1 cellular context compared by ENCODE assay signal in the genomic region with DNA sequence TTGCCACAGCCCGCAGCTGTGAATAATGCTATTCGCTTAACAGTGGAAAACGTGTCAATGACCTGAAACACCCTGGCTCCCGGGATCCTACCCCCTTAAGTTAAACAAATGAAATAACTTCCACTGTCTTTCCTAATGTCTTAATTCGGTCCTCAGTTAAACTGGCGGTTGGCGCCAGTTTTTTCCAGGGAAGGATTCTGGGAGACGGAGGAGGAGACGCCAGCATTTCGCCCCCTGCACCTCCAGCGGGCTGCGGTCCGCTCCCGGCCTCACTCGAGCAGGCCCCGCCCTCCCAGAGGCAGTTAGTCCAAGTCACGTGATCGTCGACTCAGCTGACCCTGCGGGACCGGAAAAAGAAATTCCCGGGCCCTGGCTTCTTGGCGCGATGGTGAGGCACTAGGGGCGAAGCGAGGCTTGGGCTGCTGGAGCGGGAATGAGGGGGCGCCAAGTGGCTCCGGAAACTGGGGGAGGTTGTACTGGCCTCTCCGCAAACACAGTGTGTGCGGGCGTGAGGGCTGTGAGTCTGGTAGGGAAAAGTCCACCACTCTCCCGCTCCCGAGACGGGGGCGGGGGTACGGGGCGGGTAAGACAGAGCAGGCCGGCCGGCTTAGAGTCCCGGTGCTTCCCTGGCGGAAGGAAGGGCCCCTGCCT.
A peak's percentile ranks its signal among the peaks of the same experiment; 100 is the strongest.
TF ChIP-seq lines count a peak whose summit lies in the region.

A gene (plus strand): TSS at position 359 of the 651 bp plus-strand sequence. CDS start 27 bp downstream, at position 386.

TF ChIP-seq in HepG2, 621 proteins besides CTCF, POLR2A, EP300 and RAD21 (continued from another document and continues in another):
- peak; percentile 84; the same call in 1 of the 2 replicates for TF ChIP-seq NFKB2 (CRISPR knock-in tag; IDR thresholded peaks at IDR 0.05; ENCODE audit: borderline replicate concordance)
- TF ChIP-seq PRMT3 (CRISPR knock-in tag; IDR thresholded peaks at IDR 0.05; ENCODE audit: borderline replicate concordance, low read depth), result no peak
- TF ChIP-seq DPF2 (CRISPR knock-in tag; IDR thresholded peaks at IDR 0.05; ENCODE audit: borderline replicate concordance, low read depth), result no peak
- no peak for TF ChIP-seq PHB2 (IDR thresholded peaks at IDR 0.05; ENCODE audit: partially characterized antibody)
- peak; percentile 92 for TF ChIP-seq ZFY (CRISPR knock-in tag; IDR thresholded peaks at IDR 0.05)
- no peak for TF ChIP-seq ZSCAN22 (CRISPR knock-in tag; IDR thresholded peaks at IDR 0.05)
- TF ChIP-seq NCOA5 (CRISPR knock-in tag; IDR thresholded peaks at IDR 0.05), result no peak
- no peak for TF ChIP-seq MTA3 (CRISPR knock-in tag; IDR thresholded peaks at IDR 0.05)
- 0 out of 2 replicates have a peak, but pooled peaks have one; percentile 49 for TF ChIP-seq ARHGAP35 (CRISPR knock-in tag; IDR thresholded peaks at IDR 0.05; ENCODE audit: borderline replicate concordance)
- TF ChIP-seq, protein P1, sequence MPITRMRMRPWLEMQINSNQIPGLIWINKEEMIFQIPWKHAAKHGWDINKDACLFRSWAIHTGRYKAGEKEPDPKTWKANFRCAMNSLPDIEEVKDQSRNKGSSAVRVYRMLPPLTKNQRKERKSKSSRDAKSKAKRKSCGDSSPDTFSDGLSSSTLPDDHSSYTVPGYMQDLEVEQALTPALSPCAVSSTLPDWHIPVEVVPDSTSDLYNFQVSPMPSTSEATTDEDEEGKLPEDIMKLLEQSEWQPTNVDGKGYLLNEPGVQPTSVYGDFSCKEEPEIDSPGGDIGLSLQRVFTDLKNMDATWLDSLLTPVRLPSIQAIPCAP (CRISPR knock-in tag; IDR thresholded peaks at IDR 0.05; ENCODE audit: low read depth), result no peak
- TF ChIP-seq GABPB1 (CRISPR knock-in tag; IDR thresholded peaks at IDR 0.05), result peak; percentile 98
- TF ChIP-seq HMG20A (CRISPR knock-in tag; IDR thresholded peaks at IDR 0.05; ENCODE audit: borderline replicate concordance), result no peak
- TF ChIP-seq ZNF841 (CRISPR knock-in tag; IDR thresholded peaks at IDR 0.05; ENCODE audit: borderline replicate concordance), result no peak
- no peak for TF ChIP-seq ZFYVE20 (CRISPR knock-in tag; IDR thresholded peaks at IDR 0.05; ENCODE audit: borderline replicate concordance, low read depth)
- TF ChIP-seq ZNF253 (CRISPR knock-in tag; IDR thresholded peaks at IDR 0.05; ENCODE audit: borderline replicate concordance), result no peak
- TF ChIP-seq, protein P2, sequence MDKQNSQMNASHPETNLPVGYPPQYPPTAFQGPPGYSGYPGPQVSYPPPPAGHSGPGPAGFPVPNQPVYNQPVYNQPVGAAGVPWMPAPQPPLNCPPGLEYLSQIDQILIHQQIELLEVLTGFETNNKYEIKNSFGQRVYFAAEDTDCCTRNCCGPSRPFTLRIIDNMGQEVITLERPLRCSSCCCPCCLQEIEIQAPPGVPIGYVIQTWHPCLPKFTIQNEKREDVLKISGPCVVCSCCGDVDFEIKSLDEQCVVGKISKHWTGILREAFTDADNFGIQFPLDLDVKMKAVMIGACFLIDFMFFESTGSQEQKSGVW (CRISPR knock-in tag; IDR thresholded peaks at IDR 0.05; ENCODE audit: borderline replicate concordance), result no peak
- TF ChIP-seq, protein P3, sequence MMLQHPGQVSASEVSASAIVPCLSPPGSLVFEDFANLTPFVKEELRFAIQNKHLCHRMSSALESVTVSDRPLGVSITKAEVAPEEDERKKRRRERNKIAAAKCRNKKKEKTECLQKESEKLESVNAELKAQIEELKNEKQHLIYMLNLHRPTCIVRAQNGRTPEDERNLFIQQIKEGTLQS (CRISPR knock-in tag; IDR thresholded peaks at IDR 0.05), result no peak; the same call in 1 of the 2 replicates
- TF ChIP-seq, protein P4, sequence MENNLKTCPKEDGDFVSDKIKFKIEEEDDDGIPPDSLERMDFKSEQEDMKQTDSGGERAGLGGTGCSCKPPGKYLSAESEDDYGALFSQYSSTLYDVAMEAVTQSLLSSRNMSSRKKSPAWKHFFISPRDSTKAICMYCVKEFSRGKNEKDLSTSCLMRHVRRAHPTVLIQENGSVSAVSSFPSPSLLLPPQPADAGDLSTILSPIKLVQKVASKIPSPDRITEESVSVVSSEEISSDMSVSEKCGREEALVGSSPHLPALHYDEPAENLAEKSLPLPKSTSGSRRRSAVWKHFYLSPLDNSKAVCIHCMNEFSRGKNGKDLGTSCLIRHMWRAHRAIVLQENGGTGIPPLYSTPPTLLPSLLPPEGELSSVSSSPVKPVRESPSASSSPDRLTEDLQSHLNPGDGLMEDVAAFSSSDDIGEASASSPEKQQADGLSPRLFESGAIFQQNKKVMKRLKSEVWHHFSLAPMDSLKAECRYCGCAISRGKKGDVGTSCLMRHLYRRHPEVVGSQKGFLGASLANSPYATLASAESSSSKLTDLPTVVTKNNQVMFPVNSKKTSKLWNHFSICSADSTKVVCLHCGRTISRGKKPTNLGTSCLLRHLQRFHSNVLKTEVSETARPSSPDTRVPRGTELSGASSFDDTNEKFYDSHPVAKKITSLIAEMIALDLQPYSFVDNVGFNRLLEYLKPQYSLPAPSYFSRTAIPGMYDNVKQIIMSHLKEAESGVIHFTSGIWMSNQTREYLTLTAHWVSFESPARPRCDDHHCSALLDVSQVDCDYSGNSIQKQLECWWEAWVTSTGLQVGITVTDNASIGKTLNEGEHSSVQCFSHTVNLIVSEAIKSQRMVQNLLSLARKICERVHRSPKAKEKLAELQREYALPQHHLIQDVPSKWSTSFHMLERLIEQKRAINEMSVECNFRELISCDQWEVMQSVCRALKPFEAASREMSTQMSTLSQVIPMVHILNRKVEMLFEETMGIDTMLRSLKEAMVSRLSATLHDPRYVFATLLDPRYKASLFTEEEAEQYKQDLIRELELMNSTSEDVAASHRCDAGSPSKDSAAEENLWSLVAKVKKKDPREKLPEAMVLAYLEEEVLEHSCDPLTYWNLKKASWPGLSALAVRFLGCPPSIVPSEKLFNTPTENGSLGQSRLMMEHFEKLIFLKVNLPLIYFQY (CRISPR knock-in tag; IDR thresholded peaks at IDR 0.05; ENCODE audit: borderline replicate concordance), result peak; percentile 65; the same call in 1 of the 2 replicates
- TF ChIP-seq SRSF1 (optimal IDR thresholded peaks at IDR 0.05; ENCODE audit: low read depth, low read length), result no peak
- TF ChIP-seq ZNF605 (CRISPR knock-in tag; IDR thresholded peaks at IDR 0.05), result peak; percentile 79
- no peak for TF ChIP-seq XBP1 (CRISPR knock-in tag; IDR thresholded peaks at IDR 0.05)
- TF ChIP-seq STAT5B (CRISPR knock-in tag; IDR thresholded peaks at IDR 0.05), result no peak
- no peak for TF ChIP-seq ZNF224 (CRISPR knock-in tag; IDR thresholded peaks at IDR 0.05)
- TF ChIP-seq KDM6A (CRISPR knock-in tag; IDR thresholded peaks at IDR 0.05; ENCODE audit: low read depth), result no peak
- peak; percentile 72; the same call in 1 of the 2 replicates for TF ChIP-seq BORCS8-MEF2B (CRISPR knock-in tag; IDR thresholded peaks at IDR 0.05)
- peak; percentile 93 for TF ChIP-seq PHF21A (CRISPR knock-in tag; IDR thresholded peaks at IDR 0.05)
- TF ChIP-seq, protein P5, sequence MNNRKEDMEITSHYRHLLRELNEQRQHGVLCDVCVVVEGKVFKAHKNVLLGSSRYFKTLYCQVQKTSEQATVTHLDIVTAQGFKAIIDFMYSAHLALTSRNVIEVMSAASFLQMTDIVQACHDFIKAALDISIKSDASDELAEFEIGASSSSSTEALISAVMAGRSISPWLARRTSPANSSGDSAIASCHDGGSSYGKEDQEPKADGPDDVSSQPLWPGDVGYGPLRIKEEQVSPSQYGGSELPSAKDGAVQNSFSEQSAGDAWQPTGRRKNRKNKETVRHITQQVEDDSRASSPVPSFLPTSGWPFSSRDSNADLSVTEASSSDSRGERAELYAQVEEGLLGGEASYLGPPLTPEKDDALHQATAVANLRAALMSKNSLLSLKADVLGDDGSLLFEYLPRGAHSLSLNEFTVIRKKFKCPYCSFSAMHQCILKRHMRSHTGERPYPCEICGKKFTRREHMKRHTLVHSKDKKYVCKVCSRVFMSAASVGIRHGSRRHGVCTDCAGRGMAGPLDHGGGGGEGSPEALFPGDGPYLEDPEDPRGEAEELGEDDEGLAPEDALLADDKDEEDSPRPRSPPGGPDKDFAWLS (CRISPR knock-in tag; IDR thresholded peaks at IDR 0.05; ENCODE audit: borderline replicate concordance), result no peak
- TF ChIP-seq, protein P6, sequence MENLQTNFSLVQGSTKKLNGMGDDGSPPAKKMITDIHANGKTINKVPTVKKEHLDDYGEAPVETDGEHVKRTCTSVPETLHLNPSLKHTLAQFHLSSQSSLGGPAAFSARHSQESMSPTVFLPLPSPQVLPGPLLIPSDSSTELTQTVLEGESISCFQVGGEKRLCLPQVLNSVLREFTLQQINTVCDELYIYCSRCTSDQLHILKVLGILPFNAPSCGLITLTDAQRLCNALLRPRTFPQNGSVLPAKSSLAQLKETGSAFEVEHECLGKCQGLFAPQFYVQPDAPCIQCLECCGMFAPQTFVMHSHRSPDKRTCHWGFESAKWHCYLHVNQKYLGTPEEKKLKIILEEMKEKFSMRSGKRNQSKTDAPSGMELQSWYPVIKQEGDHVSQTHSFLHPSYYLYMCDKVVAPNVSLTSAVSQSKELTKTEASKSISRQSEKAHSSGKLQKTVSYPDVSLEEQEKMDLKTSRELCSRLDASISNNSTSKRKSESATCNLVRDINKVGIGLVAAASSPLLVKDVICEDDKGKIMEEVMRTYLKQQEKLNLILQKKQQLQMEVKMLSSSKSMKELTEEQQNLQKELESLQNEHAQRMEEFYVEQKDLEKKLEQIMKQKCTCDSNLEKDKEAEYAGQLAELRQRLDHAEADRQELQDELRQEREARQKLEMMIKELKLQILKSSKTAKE (CRISPR knock-in tag; IDR thresholded peaks at IDR 0.05; ENCODE audit: borderline replicate concordance), result no peak
- no peak for TF ChIP-seq SMARCC2 (IDR thresholded peaks at IDR 0.05)
- peak; percentile 64; the same call in 1 of the 2 replicates for TF ChIP-seq ZNF451 (CRISPR knock-in tag; IDR thresholded peaks at IDR 0.05)
- TF ChIP-seq, protein P7, sequence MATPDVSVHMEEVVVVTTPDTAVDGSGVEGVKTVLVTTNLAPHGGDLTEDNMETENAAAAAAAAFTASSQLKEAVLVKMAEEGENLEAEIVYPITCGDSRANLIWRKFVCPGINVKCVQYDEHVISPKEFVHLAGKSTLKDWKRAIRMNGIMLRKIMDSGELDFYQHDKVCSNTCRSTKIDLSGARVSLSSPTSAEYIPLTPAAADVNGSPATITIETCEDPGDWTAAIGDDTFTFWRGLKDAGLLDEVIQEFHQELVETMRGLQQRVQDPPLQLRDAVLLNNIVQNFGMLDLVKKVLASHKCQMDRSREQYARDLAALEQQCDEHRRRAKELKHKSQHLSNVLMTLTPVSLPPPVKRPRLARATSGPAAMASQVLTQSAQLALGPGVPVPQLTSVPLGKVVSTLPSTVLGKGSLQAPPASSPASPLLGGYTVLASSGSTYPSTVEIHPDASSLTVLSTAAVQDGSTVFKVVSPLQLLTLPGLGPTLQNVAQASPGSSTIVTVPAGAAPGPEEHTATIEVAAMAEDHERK (CRISPR knock-in tag; IDR thresholded peaks at IDR 0.05; ENCODE audit: low read depth), result no peak
- no peak for TF ChIP-seq JUND (CRISPR knock-in tag; IDR thresholded peaks at IDR 0.05)
- TF ChIP-seq, protein P8, sequence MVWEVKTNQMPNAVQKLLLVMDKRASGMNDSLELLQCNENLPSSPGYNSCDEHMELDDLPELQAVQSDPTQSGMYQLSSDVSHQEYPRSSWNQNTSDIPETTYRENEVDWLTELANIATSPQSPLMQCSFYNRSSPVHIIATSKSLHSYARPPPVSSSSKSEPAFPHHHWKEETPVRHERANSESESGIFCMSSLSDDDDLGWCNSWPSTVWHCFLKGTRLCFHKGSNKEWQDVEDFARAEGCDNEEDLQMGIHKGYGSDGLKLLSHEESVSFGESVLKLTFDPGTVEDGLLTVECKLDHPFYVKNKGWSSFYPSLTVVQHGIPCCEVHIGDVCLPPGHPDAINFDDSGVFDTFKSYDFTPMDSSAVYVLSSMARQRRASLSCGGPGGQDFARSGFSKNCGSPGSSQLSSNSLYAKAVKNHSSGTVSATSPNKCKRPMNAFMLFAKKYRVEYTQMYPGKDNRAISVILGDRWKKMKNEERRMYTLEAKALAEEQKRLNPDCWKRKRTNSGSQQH (CRISPR knock-in tag; IDR thresholded peaks at IDR 0.05; ENCODE audit: low read depth), result peak; percentile 92; the same call in 1 of the 2 replicates
- TF ChIP-seq KLF11 (CRISPR knock-in tag; IDR thresholded peaks at IDR 0.05), result peak; percentile 73; the same call in 1 of the 2 replicates
- TF ChIP-seq, protein P9, sequence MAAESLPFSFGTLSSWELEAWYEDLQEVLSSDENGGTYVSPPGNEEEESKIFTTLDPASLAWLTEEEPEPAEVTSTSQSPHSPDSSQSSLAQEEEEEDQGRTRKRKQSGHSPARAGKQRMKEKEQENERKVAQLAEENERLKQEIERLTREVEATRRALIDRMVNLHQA (CRISPR knock-in tag; IDR thresholded peaks at IDR 0.05), result no peak
- no peak; the same call in 1 of the 2 replicates for TF ChIP-seq HOXA5 (CRISPR knock-in tag; IDR thresholded peaks at IDR 0.05)
- no peak for TF ChIP-seq HOXA9 (CRISPR knock-in tag; IDR thresholded peaks at IDR 0.05; ENCODE audit: borderline replicate concordance)
- TF ChIP-seq, protein P10, sequence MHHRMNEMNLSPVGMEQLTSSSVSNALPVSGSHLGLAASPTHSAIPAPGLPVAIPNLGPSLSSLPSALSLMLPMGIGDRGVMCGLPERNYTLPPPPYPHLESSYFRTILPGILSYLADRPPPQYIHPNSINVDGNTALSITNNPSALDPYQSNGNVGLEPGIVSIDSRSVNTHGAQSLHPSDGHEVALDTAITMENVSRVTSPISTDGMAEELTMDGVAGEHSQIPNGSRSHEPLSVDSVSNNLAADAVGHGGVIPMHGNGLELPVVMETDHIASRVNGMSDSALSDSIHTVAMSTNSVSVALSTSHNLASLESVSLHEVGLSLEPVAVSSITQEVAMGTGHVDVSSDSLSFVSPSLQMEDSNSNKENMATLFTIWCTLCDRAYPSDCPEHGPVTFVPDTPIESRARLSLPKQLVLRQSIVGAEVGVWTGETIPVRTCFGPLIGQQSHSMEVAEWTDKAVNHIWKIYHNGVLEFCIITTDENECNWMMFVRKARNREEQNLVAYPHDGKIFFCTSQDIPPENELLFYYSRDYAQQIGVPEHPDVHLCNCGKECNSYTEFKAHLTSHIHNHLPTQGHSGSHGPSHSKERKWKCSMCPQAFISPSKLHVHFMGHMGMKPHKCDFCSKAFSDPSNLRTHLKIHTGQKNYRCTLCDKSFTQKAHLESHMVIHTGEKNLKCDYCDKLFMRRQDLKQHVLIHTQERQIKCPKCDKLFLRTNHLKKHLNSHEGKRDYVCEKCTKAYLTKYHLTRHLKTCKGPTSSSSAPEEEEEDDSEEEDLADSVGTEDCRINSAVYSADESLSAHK (CRISPR knock-in tag; IDR thresholded peaks at IDR 0.05; ENCODE audit: borderline replicate concordance), result no peak
- TF ChIP-seq FOXK2 (IDR thresholded peaks at IDR 0.05), result peak; percentile 34; the same call in 1 of the 2 replicates
- TF ChIP-seq MLLT10 (CRISPR knock-in tag; IDR thresholded peaks at IDR 0.05), result no peak
- no peak for TF ChIP-seq MBD4 (IDR thresholded peaks at IDR 0.05; ENCODE audit: borderline replicate concordance, low read length)
- peak; percentile 70; the same call in 1 of the 3 replicates for TF ChIP-seq MXI1 (IDR thresholded peaks at IDR 0.05; ENCODE audit: borderline replicate concordance, low read depth, low read length)
- no peak for TF ChIP-seq ZNF136 (CRISPR knock-in tag; IDR thresholded peaks at IDR 0.05; ENCODE audit: low read depth)
